Comparison of ENCODE assay signal across 8 cellular contexts in the genomic region with DNA sequence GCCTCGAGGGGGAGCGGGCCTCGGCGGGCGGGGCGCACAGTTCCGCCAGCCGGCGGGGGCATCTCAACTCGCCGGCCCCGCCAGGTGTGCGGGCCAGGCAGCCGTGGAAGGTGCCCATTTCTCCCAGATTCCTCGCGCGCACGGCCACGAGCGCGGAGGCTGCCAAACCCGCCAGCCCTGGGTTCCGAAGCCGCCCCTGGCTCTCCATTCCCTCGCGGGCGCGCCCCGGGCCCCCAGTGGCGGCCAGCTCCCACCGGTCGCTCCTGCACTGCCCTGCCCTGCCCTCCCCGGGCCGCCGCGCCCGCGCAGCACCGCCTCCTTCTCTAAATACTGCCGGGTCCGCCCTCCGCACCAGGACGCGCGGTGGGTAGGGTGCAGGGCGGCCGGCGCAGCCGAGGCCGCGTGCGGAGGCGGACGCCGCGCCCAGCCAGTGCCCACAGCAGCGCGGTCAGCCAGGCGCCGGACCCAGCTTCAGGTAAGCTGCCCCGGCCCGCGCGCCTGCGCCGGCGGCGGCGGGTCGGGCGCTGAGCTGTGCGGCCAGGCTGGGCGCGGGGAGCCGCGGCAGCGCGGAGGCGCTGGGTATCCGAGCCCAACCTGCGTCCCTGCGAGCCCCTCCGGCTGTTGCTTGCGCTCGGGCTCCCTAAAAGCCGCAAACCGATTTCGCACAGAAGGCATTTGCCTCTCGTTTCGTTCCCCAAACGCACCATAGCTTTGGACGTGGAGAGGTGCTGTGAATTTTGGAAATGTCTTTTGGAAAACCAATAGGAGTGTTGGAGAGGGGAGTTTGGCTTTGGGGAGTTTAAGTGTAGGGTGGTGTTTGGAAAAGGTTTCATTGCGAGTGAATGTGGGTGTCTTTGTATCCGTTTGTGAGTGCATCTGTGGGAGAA. TPM values are rescaled to one million over a fixed set of nuclear protein-coding genes. Genes with fewer than 3 reads are reported as not detected.
A peak's percentile ranks its signal among the peaks of the same experiment; 100 is the strongest.
DNase-seq lines count a peak whose midpoint lies in the region; ATAC-seq and TF ChIP-seq lines count a peak whose summit lies in the region.

A gene with protein sequence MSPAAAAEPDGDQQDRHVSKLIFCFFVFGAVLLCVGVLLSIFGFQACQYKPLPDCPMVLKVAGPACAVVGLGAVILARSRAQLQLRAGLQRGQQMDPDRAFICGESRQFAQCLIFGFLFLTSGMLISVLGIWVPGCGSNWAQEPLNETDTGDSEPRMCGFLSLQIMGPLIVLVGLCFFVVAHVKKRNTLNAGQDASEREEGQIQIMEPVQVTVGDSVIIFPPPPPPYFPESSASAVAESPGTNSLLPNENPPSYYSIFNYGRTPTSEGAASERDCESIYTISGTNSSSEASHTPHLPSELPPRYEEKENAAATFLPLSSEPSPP (plus strand): TSS at position 354 of the 887 bp plus-strand sequence. CDS start 2,799 bp downstream, outside the sequence.

- no peaks in the 10 kb centered on the region for H3K36me3 Mint-ChIP-seq in naive thymus-derived CD4-positive, alpha-beta T cell

- POLR2A ChIA-PET in naive thymus-derived CD4-positive, alpha-beta T cell (lab: Charles Lee), result no interaction called here

- ATAC-seq in naive thymus-derived CD4-positive, alpha-beta T cell, result peak; percentile 41
- ATAC-seq in HG02642 (IDR thresholded peaks at IDR 0.05; ENCODE audit: poor library complexity, unreplicated experiment) (no peak), HG03139 (IDR thresholded peaks at IDR 0.05; ENCODE audit: unreplicated experiment) (no peak)

- H3K9me3 ChIP-seq in esophagus squamous epithelium, result no peaks in the 10 kb centered on the region
- H3K9me3 ChIP-seq in naive thymus-derived CD4-positive, alpha-beta T cell (ENCODE audit: control insufficient read depth in 2 of 3, low read length in 3 of 3), result no peaks in the 10 kb centered on the region

- intact Hi-C loops in esophagus squamous epithelium (cut with DNase I), result no loop called here
- intact Hi-C loops in naive thymus-derived CD4-positive, alpha-beta T cell (cut with micrococcal nuclease), result no loop called here

- H3K4me3 Mint-ChIP-seq in naive thymus-derived CD4-positive, alpha-beta T cell, result peak within 1 kb of the TSS; percentile 15 to 72 (median 47)

- WGBS in esophagus squamous epithelium, 2 donors, result 4 to 5% methylated on average over 3 to 6 of the region's 94 CpGs

- CTCF ChIA-PET in naive thymus-derived CD4-positive, alpha-beta T cell (lab: Charles Lee), result no interaction called here

- H3K27ac ChIP-seq in esophagus squamous epithelium, result peak within 1 kb of the TSS; percentile 55 to 77 (median 68)
- H3K27ac ChIP-seq in naive thymus-derived CD4-positive, alpha-beta T cell (ENCODE audit: low read depth, low read length), result no peak within 1 kb of the TSS

- peaks cover 1 to 37% (median 28%) of the 10 kb centered on the region in 7 donors for H3K4me1 Mint-ChIP-seq in naive thymus-derived CD4-positive, alpha-beta T cell

- peaks cover 5 to 50% (median 13%) of the 10 kb centered on the region in 3 donors for H3K4me1 ChIP-seq in esophagus squamous epithelium
- H3K4me1 ChIP-seq in naive thymus-derived CD4-positive, alpha-beta T cell (ENCODE audit: control insufficient read depth in 2 of 2, insufficient read depth in 2 of 2, low read length in 2 of 2), result peaks cover 6 to 7% of the 10 kb centered on the region in 2 donors

- H3K27me3 ChIP-seq in esophagus squamous epithelium, result peaks cover 0 to 41% (median 0%) of the 10 kb centered on the region in 4 donors
- peaks cover 0 to 2% of the 10 kb centered on the region in 2 donors for H3K27me3 ChIP-seq in naive thymus-derived CD4-positive, alpha-beta T cell (ENCODE audit: control insufficient read depth in 2 of 2, insufficient read depth in 2 of 2, low read length in 2 of 2)

- H3K4me3 ChIP-seq in esophagus squamous epithelium, result peak within 1 kb of the TSS; percentile 40 to 65 (median 55)
- H3K4me3 ChIP-seq in naive thymus-derived CD4-positive, alpha-beta T cell (ENCODE audit: low read length), result peak within 1 kb of the TSS; percentile 25

- no peak for TF ChIP-seq CTCF in esophagus squamous epithelium (IDR thresholded peaks at IDR 0.05)

- H3K27ac Mint-ChIP-seq in naive thymus-derived CD4-positive, alpha-beta T cell, result no peak within 1 kb of the TSS

- in situ Hi-C loops in SK-MEL-5 (cut with HindIII; ENCODE audit: low pct_unique_long_range_greater_than_20kb, low sequenced_read_pairs), result no loop called here

- H3K9me3 Mint-ChIP-seq in naive thymus-derived CD4-positive, alpha-beta T cell, result peaks cover 0 to 3% (median 0%) of the 10 kb centered on the region in 11 donors

- peaks cover 60 to 82% (median 64%) of the 10 kb centered on the region in 5 donors for H3K27me3 Mint-ChIP-seq in naive thymus-derived CD4-positive, alpha-beta T cell

- H3K36me3 ChIP-seq in esophagus squamous epithelium, result peaks cover 0 to 8% (median 0%) of the 10 kb centered on the region in 3 donors
- H3K36me3 ChIP-seq in naive thymus-derived CD4-positive, alpha-beta T cell (ENCODE audit: control insufficient read depth in 2 of 3, insufficient read depth in 3 of 3, low read length in 3 of 3), result no peaks in the 10 kb centered on the region

- DNase-seq in GM03348 (ENCODE audit: low spot score) (peak; percentile 84), SK-MEL-5 (ENCODE audit: low read depth, low spot score) (peak; percentile 21), esophagus squamous epithelium (lab: John Stamatoyannopoulos, UW) (no peak), mesenteric fat pad (ENCODE audit: low spot score) (no peak), NCI-H128 (lab: John Stamatoyannopoulos, UW; ENCODE audit: unreplicated experiment) (no peak)
- DNase-seq in naive thymus-derived CD4-positive, alpha-beta T cell, result no peak

- peak in 2 of 4 donors; percentile 27 to 44 for TF ChIP-seq POLR2A in esophagus squamous epithelium (IDR thresholded peaks at IDR 0.05)

RNA-seq across cellular contexts. Expression of the gene that starts here (rescaled TPM):
- 4.6 and 4.8 TPM in 2 replicates for total RNA-seq in SK-MEL-5 (2014; rRNA removed; shearing (Covaris generic))
- 3.7 and 8.6 TPM in 2 replicates for polyA plus RNA-seq in SK-MEL-5 (2015; cell fraction: cytosol; rRNA removed)
- 2.9 and 5.0 TPM in 2 replicates for polyA plus RNA-seq in SK-MEL-5 (2015; cell fraction: nucleus; rRNA removed)
- total RNA-seq in esophagus squamous epithelium (10 to 100 TPM in 2 of 4 donors, 1 to 10 TPM in 2; 5.9 to 12.6 (median 9.1) TPM), mesenteric fat pad (not detected)
- total RNA-seq in naive thymus-derived CD4-positive, alpha-beta T cell, result under 1 TPM in 1 of 5 experiments, not detected in 4; 0.39 TPM
- not detected for polyA plus RNA-seq in naive thymus-derived CD4-positive, alpha-beta T cell

Comparison
In these comparisons a context has a peak if more than half of its experiments do, and no peak if none do; other contexts are left out.
1. Peak in ATAC-seq and H3K4me3 ChIP-seq in naive thymus-derived CD4-positive, alpha-beta T cell; RNA of the gene not detected or under 1 TPM.
2. DNase-seq: peak in GM03348 (single experiment) and SK-MEL-5 (single experiment); none in esophagus squamous epithelium (single experiment), naive thymus-derived CD4-positive, alpha-beta T cell (0 of 9), mesenteric fat pad (single experiment) and NCI-H128 (single experiment).